ENCODE assay signal across 9 cellular contexts in the genomic region with DNA sequence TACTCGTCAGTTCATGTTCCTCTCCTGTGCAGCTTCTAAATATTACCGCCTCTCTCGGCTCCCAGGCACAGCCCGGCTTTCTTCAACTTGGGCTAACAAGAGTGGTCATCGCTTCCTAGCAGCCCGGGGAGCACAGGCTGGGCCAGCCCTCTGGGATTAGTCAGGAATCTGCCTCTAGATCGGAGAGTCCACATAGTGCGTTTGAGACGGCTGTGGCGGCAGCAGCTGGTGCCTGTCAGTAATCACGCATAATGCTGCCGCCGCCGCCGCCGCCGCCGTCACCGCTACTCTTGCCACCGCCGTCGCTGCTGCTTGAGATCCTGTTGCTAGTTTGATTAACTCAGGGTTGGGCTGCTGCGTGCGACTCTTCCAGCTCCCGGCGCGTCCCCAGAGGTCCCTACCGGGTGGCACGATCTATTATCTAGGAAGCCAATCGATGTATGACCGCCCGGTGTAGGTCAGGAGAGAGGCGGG. TPM values are rescaled to one million over a fixed set of nuclear protein-coding genes. Genes with fewer than 3 reads are reported as not detected.
DNase-seq lines count a peak whose midpoint lies in the region; ATAC-seq and TF ChIP-seq lines count a peak whose summit lies in the region.
"Had no signal": no experiment of that assay in that cellular context is flagged by ENCODE, and none has a peak within 500 bp of the region (broad histone marks: within the 10 kb centered on the region; RNA-seq: fewer than 3 reads in every experiment).

A gene (minus strand): TSS at position 230 of the 474 bp plus-strand sequence. CDS start 233 bp downstream, outside the sequence.

- H3K9me3 Mint-ChIP-seq in osteocyte (ENCODE audit: unreplicated experiment) = no peaks in the 10 kb centered on the region
- H3K9me3 Mint-ChIP-seq: naive B cell had no signal

- peak; percentile 52 for DNase-seq in Ammon's horn (ENCODE audit: low spot score)
- DNase-seq in NCI-H1694 (lab: John Stamatoyannopoulos, UW) = peak; percentile 30
- peak in 5 of 7 donors; percentile 9 to 60 (median 26) for DNase-seq in adrenal gland
- DNase-seq in kidney tubule cell (ENCODE audit: low spot score) = peak; percentile 24
- peak; percentile 40 for DNase-seq in superior temporal gyrus (ENCODE audit: extremely low spot score)
- DNase-seq in osteocyte (ENCODE audit: extremely low spot score, unreplicated experiment) = no peak
- no peak for DNase-seq in posterior vena cava (ENCODE audit: low spot score)
- DNase-seq: naive B cell had no signal

- peaks cover 0 to 6% of the 10 kb centered on the region in 2 donors for H3K4me1 ChIP-seq in adrenal gland (replicated peaks in 1 of 2)

- H3K36me3 Mint-ChIP-seq in osteocyte (ENCODE audit: unreplicated experiment) = no peaks in the 10 kb centered on the region
- H3K36me3 Mint-ChIP-seq: naive B cell had no signal

- H3K4me1 Mint-ChIP-seq in osteocyte (ENCODE audit: unreplicated experiment) = no peaks in the 10 kb centered on the region
- H3K4me1 Mint-ChIP-seq: naive B cell had no signal

- H3K27ac ChIP-seq in adrenal gland = no peak within 1 kb of the TSS

- no peak for ATAC-seq in GM18858 (IDR thresholded peaks at IDR 0.05; ENCODE audit: unreplicated experiment)

- H3K27me3 ChIP-seq in adrenal gland = peaks cover 19% of the 10 kb centered on the region

- H3K4me3 ChIP-seq in adrenal gland = peak within 1 kb of the TSS in 1 of 4 donors; percentile 21

- 2 to 8% (median 3%) methylated on average over 14 to 33 of the region's 33 CpGs for WGBS in adrenal gland, 4 donors

- peaks cover 14% of the 10 kb centered on the region for H3K27me3 Mint-ChIP-seq in osteocyte (ENCODE audit: unreplicated experiment)

- H3K4me3 Mint-ChIP-seq in osteocyte (ENCODE audit: unreplicated experiment) = no peak within 1 kb of the TSS

- no peak for TF ChIP-seq CTCF in adrenal gland (IDR thresholded peaks at IDR 0.05)
- TF ChIP-seq CTCF in osteocyte (IDR thresholded peaks at IDR 0.05) = no peak

- no peaks in the 10 kb centered on the region for H3K36me3 ChIP-seq in adrenal gland (replicated peaks in 1 of 2)

- TF ChIP-seq POLR2A in adrenal gland (IDR thresholded peaks at IDR 0.05) = no peak

- H3K9me3 ChIP-seq in adrenal gland (replicated peaks in 1 of 3) = no peaks in the 10 kb centered on the region

- H3K27ac Mint-ChIP-seq in osteocyte (ENCODE audit: unreplicated experiment) = no peak within 1 kb of the TSS
- H3K27ac Mint-ChIP-seq: naive B cell had no signal

- intact Hi-C loops in adrenal gland (cut with DNase I) = no loop called here
- intact Hi-C loops in posterior vena cava (cut with DNase I) = no loop called here

RNA-seq across cellular contexts. Expression of the gene that starts here (rescaled TPM):
- total RNA-seq in adrenal gland = 1 to 10 TPM in 4 of 8 donors, under 1 TPM in 2, not detected in 2; 0.36 to 2.4 (median 1.3) TPM
- 1 to 10 TPM in 1 of 3 donors, under 1 TPM in 2; 0.68 to 2.1 (median 0.80) TPM for polyA plus RNA-seq in adrenal gland
- total RNA-seq in osteocyte = not detected in 2 replicates
- total RNA-seq in posterior vena cava = under 1 TPM; 0.52 to 0.56 TPM

Comparison
In these comparisons a context has a peak if more than half of its experiments do, and no peak if none do; other contexts are left out.
1. DNase-seq: peak in Ammon's horn (single experiment), NCI-H1694 (single experiment), adrenal gland (5 of 7), kidney tubule cell (single experiment) and superior temporal gyrus (single experiment); none in osteocyte (single experiment) and posterior vena cava (single experiment).